ENCODE assay signal across 18 cellular contexts in the genomic region with DNA sequence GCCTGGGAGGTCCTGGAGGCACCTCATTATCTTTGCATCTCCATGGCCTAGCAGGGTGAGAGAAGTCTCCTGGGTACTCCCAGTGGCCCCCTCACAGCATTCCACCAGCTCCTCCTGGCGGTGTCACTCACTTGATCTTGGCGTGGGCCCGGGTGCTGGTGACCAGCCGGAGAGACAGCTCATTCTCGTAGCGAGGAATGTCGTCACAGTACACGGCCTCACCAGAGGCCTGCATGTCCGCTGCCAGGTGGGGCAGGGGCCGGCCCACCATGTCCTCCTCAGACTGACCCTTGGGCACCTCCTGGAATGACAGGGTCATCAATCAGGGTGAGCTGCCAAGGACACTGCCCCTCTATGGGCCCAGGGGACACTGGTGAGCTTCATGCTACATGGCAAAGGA. TPM values are rescaled to one million over a fixed set of nuclear protein-coding genes. Genes with fewer than 3 reads are reported as not detected.
DNase-seq lines count a peak whose midpoint lies in the region; ATAC-seq and TF ChIP-seq lines count a peak whose summit lies in the region.
"Had no signal": no experiment of that assay in that cellular context is flagged by ENCODE, and none has a peak within 500 bp of the region (broad histone marks: within the 10 kb centered on the region; RNA-seq: fewer than 3 reads in every experiment).

No MANE protein-coding gene starts in this region.

- H3K4me3 ChIP-seq in osteoblast (ENCODE audit: insufficient read depth, low read length) (no peak overlapping the region), upper lobe of right lung (no peak overlapping the region)
- H3K4me3 ChIP-seq: A549, GM23248, HAP-1 had no signal

- H3K27ac ChIP-seq in osteoblast (ENCODE audit: low read depth, low read length) = no peak overlapping the region
- H3K27ac ChIP-seq in upper lobe of right lung = no peak overlapping the region
- H3K27ac ChIP-seq: 22Rv1, A549, C4-2B, GM23248 had no signal

- no peak overlapping the region for H3K4me3 Mint-ChIP-seq in T-helper 2 cell treated with Interferon-gamma antibody and Interleukin-4, amounts not matched to agents 5 μg/mL and 100 μg/mL, for 36 hours
- H3K4me3 Mint-ChIP-seq: CD4-positive, alpha-beta T cell had no signal

- no peaks in the 10 kb centered on the region for H3K9me3 ChIP-seq in osteoblast (ENCODE audit: low read depth, low read length)
- H3K9me3 ChIP-seq in upper lobe of right lung = no peaks in the 10 kb centered on the region
- H3K9me3 ChIP-seq: A549, HAP-1 had no signal

- no peaks in the 10 kb centered on the region for H4K20me1 ChIP-seq in osteoblast (ENCODE audit: insufficient read depth, low read length)

- ATAC-seq in upper lobe of right lung (peak; percentile 34), HG03565 (IDR thresholded peaks at IDR 0.05; ENCODE audit: unreplicated experiment) (no peak), HG02678 (IDR thresholded peaks at IDR 0.05; ENCODE audit: unreplicated experiment) (no peak)
- ATAC-seq: A549, HepG2 had no signal

- peaks cover 11% of the 10 kb centered on the region for H3K27me3 Mint-ChIP-seq in T-helper 2 cell treated with Interferon-gamma antibody and Interleukin-4, amounts not matched to agents 5 μg/mL and 100 μg/mL, for 36 hours (ENCODE audit: low read depth)
- H3K27me3 Mint-ChIP-seq: CD4-positive, alpha-beta T cell had no signal

- H3K36me3 ChIP-seq in osteoblast (ENCODE audit: insufficient read depth, low read length) (no peaks in the 10 kb centered on the region), upper lobe of right lung (no peaks in the 10 kb centered on the region)
- H3K36me3 ChIP-seq: HAP-1 had no signal

- TF ChIP-seq CTCF in osteoblast (IDR thresholded peaks at IDR 0.05; ENCODE audit: extremely low read depth, low read depth, low read length) (no peak), upper lobe of right lung (IDR thresholded peaks at IDR 0.05) (no peak)

- intact Hi-C loops in upper lobe of right lung (cut with DNase I) = no loop called here

- peak; percentile 2 for DNase-seq in T-helper 2 cell treated with Interferon-gamma antibody and Interleukin-4, amounts not matched to agents 5 μg/mL and 100 μg/mL, for 36 hours (ENCODE audit: low spot score)
- DNase-seq in T-helper 2 cell (no peak), ecto neural progenitor cell (ENCODE audit: low spot score) (peak; percentile 29), osteoblast (ENCODE audit: insufficient read length, low spot score, missing footprints) (no peak), upper lobe of right lung (no peak)
- DNase-seq: AML-193; Caco-2; CD4-positive, alpha-beta T cell; DMS79; GDM1; GM23248 had no signal

- H3K4me1 Mint-ChIP-seq in T-helper 2 cell treated with Interferon-gamma antibody and Interleukin-4, amounts not matched to agents 5 μg/mL and 100 μg/mL, for 36 hours (ENCODE audit: low read depth) = peaks cover 2% of the 10 kb centered on the region

- H3K4me2 ChIP-seq in osteoblast (ENCODE audit: insufficient read depth, low read length) = no peak overlapping the region
- H3K4me2 ChIP-seq: A549 had no signal

- H2AFZ ChIP-seq in osteoblast (ENCODE audit: low read length) = peak overlapping the region; percentile 43
- H2AFZ ChIP-seq: GM23248 had no signal

- no peaks in the 10 kb centered on the region for H3K36me3 Mint-ChIP-seq in T-helper 2 cell treated with Interferon-gamma antibody and Interleukin-4, amounts not matched to agents 5 μg/mL and 100 μg/mL, for 36 hours (ENCODE audit: low read depth)

- no peaks in the 10 kb centered on the region for H3K27me3 ChIP-seq in osteoblast (ENCODE audit: insufficient read depth, low read length)
- no peaks in the 10 kb centered on the region for H3K27me3 ChIP-seq in upper lobe of right lung

- no peaks in the 10 kb centered on the region for H3K4me1 ChIP-seq in osteoblast (ENCODE audit: insufficient read depth, low read length)
- no peaks in the 10 kb centered on the region for H3K4me1 ChIP-seq in upper lobe of right lung
- H3K4me1 ChIP-seq: A549, HAP-1 had no signal

- no peaks in the 10 kb centered on the region for H3K9me3 Mint-ChIP-seq in T-helper 2 cell treated with Interferon-gamma antibody and Interleukin-4, amounts not matched to agents 5 μg/mL and 100 μg/mL, for 36 hours
- H3K9me3 Mint-ChIP-seq: CD4-positive, alpha-beta T cell had no signal

- no peaks in the 10 kb centered on the region for H3K79me2 ChIP-seq in osteoblast (ENCODE audit: insufficient read depth, low read length)

- H3K27ac Mint-ChIP-seq in T-helper 2 cell treated with Interferon-gamma antibody and Interleukin-4, amounts not matched to agents 5 μg/mL and 100 μg/mL, for 36 hours = no peak overlapping the region
- H3K27ac Mint-ChIP-seq: CD4-positive, alpha-beta T cell had no signal

RNA-seq across cellular contexts. Expression of a gene that starts 42.4 kb away (rescaled TPM):
- total RNA-seq in osteoblast (under 0.01 TPM in 2 replicates), upper lobe of right lung (0.41 TPM)
- total RNA-seq: HepG2 had no signal

Comparison
In these comparisons a context has a peak if more than half of its experiments do, and no peak if none do; other contexts are left out.
1. DNase-seq: peak in T-helper 2 cell treated with Interferon-gamma antibody and Interleukin-4, amounts not matched to agents 5 μg/mL and 100 μg/mL, for 36 hours (single experiment) and ecto neural progenitor cell (single experiment); none in T-helper 2 cell (0 of 5), osteoblast (single experiment) and upper lobe of right lung (single experiment).